In genomic region chr1:3898475-3898735, GRCh38 we compare ENCODE assay signal across 15 cellular contexts. TPM values are rescaled to one million over a fixed set of nuclear protein-coding genes. Genes with fewer than 3 reads are reported as not detected.
DNase-seq lines count a peak whose midpoint lies in the region; ATAC-seq, FAIRE-seq and TF ChIP-seq lines count a peak whose summit lies in the region.
"Had no signal": no experiment of that assay in that cellular context is flagged by ENCODE, and none has a peak within 500 bp of the region (broad histone marks: within the 10 kb centered on the region; RNA-seq: fewer than 3 reads in every experiment).

No MANE protein-coding gene starts in this region.

- H3K9me2 ChIP-seq in Karpas-422 (replicated peaks; ENCODE audit: insufficient read depth, low read length), result no peaks in the 10 kb centered on the region
- H3K9me2 ChIP-seq in neural cell (ENCODE audit: insufficient read depth, low read length), result no peaks in the 10 kb centered on the region

- H3K9me3 ChIP-seq in Karpas-422 (ENCODE audit: low read length), result no peaks in the 10 kb centered on the region
- no peaks in the 10 kb centered on the region for H3K9me3 ChIP-seq in astrocyte (ENCODE audit: insufficient read depth, low read depth, low read length)
- H3K9me3 ChIP-seq in neural cell (ENCODE audit: low read length), result no peaks in the 10 kb centered on the region

- no peak for TF ChIP-seq RAD21 in neural cell (conservative IDR thresholded peaks at IDR 0.05)

- H3K36me3 ChIP-seq in Karpas-422 (ENCODE audit: insufficient read depth, low read length), result peaks cover 11% of the 10 kb centered on the region
- H3K36me3 ChIP-seq in astrocyte (ENCODE audit: insufficient read depth, low read length), result no peaks in the 10 kb centered on the region
- no peaks in the 10 kb centered on the region for H3K36me3 ChIP-seq in neural cell (ENCODE audit: insufficient read depth, low read length)
- H3K36me3 ChIP-seq: gastroesophageal sphincter had no signal

- H3K79me2 ChIP-seq in Karpas-422 (ENCODE audit: low read length), result peaks cover 63% of the 10 kb centered on the region
- peaks cover 66% of the 10 kb centered on the region for H3K79me2 ChIP-seq in astrocyte (ENCODE audit: insufficient read depth, low read length)
- peaks cover 54% of the 10 kb centered on the region for H3K79me2 ChIP-seq in neural cell (replicated peaks; ENCODE audit: insufficient read depth, low read length)

- H3K27me3 ChIP-seq in Karpas-422 (ENCODE audit: low read length), result no peaks in the 10 kb centered on the region
- H3K27me3 ChIP-seq in astrocyte (ENCODE audit: insufficient read depth, low read length), result no peaks in the 10 kb centered on the region
- H3K27me3 ChIP-seq in neural cell (ENCODE audit: insufficient read depth, low read depth, low read length), result no peaks in the 10 kb centered on the region
- H3K27me3 ChIP-seq: gastroesophageal sphincter, upper lobe of left lung had no signal

- H3K4me3 Mint-ChIP-seq in T-helper 2 cell treated with Interferon-gamma antibody and Interleukin-4, amounts not matched to agents 5 μg/mL and 100 μg/mL, for 36 hours, result peak overlapping the region; percentile 92
- H3K4me3 Mint-ChIP-seq in astrocyte (ENCODE audit: unreplicated experiment), result peak overlapping the region; percentile 91

- peak overlapping the region; percentile 90; the same call in 1 of the 2 replicates for H3K27ac ChIP-seq in Karpas-422 (ENCODE audit: low read length)
- no peak overlapping the region for H3K27ac ChIP-seq in astrocyte (ENCODE audit: low read depth, low read length)
- H3K27ac ChIP-seq in neural cell (ENCODE audit: low read length), result no peak overlapping the region

- H3K9ac ChIP-seq in Karpas-422 (ENCODE audit: low read length) (peak overlapping the region; percentile 96; the same call in 1 of the 2 replicates), astrocyte (ENCODE audit: low read length) (no peak overlapping the region), neural cell (ENCODE audit: low read length) (no peak overlapping the region)

- H2AFZ ChIP-seq in Karpas-422 (ENCODE audit: low read length) (no peak overlapping the region), astrocyte (ENCODE audit: low read depth, low read length) (no peak overlapping the region), neural cell (ENCODE audit: low read depth, low read length) (no peak overlapping the region)

- H3K27me3 Mint-ChIP-seq in T-helper 2 cell treated with Interferon-gamma antibody and Interleukin-4, amounts not matched to agents 5 μg/mL and 100 μg/mL, for 36 hours (ENCODE audit: low read depth), result no peaks in the 10 kb centered on the region
- no peaks in the 10 kb centered on the region for H3K27me3 Mint-ChIP-seq in astrocyte (ENCODE audit: low read depth, unreplicated experiment)

- H3K4me2 ChIP-seq in Karpas-422 (ENCODE audit: low read depth, low read length, poor library complexity, severe bottlenecking), result peak overlapping the region; percentile 94
- peak overlapping the region; percentile 98 for H3K4me2 ChIP-seq in astrocyte (ENCODE audit: low read length)
- no peak overlapping the region for H3K4me2 ChIP-seq in neural cell (ENCODE audit: low read length)

- ATAC-seq in GM19324 (IDR thresholded peaks at IDR 0.05; ENCODE audit: low FRiP score, unreplicated experiment), result no peak
- ATAC-seq in GM18858 (IDR thresholded peaks at IDR 0.05; ENCODE audit: unreplicated experiment), result no peak
- ATAC-seq: gastroesophageal sphincter, left colon had no signal

- H3K36me3 Mint-ChIP-seq in T-helper 2 cell treated with Interferon-gamma antibody and Interleukin-4, amounts not matched to agents 5 μg/mL and 100 μg/mL, for 36 hours (ENCODE audit: low read depth), result peaks cover 30% of the 10 kb centered on the region
- H3K36me3 Mint-ChIP-seq in astrocyte (ENCODE audit: low read depth, unreplicated experiment), result peaks cover 4% of the 10 kb centered on the region

- TF ChIP-seq EP300 in neural cell (conservative IDR thresholded peaks at IDR 0.05; ENCODE audit: poor library complexity, severe bottlenecking), result no peak

- H3K9me3 Mint-ChIP-seq in T-helper 2 cell treated with Interferon-gamma antibody and Interleukin-4, amounts not matched to agents 5 μg/mL and 100 μg/mL, for 36 hours, result peaks cover 20% of the 10 kb centered on the region
- H3K9me3 Mint-ChIP-seq in astrocyte (ENCODE audit: unreplicated experiment), result peaks cover 6% of the 10 kb centered on the region

- peaks cover 10% of the 10 kb centered on the region; the same call in 1 of the 2 replicates for H4K20me1 ChIP-seq in Karpas-422 (ENCODE audit: insufficient read depth, low read depth, low read length)
- peaks cover 43% of the 10 kb centered on the region for H4K20me1 ChIP-seq in astrocyte (ENCODE audit: insufficient read depth, low read length)
- no peaks in the 10 kb centered on the region for H4K20me1 ChIP-seq in neural cell (ENCODE audit: insufficient read depth)

- H3K27ac Mint-ChIP-seq in T-helper 2 cell treated with Interferon-gamma antibody and Interleukin-4, amounts not matched to agents 5 μg/mL and 100 μg/mL, for 36 hours, result no peak overlapping the region
- no peak overlapping the region for H3K27ac Mint-ChIP-seq in astrocyte (ENCODE audit: unreplicated experiment)

- peaks cover 45% of the 10 kb centered on the region for H3K4me1 ChIP-seq in Karpas-422 (ENCODE audit: low read length)
- H3K4me1 ChIP-seq in astrocyte (ENCODE audit: insufficient read depth, low read length), result peaks cover 5% of the 10 kb centered on the region

- no peak for TF ChIP-seq CTCF in astrocyte (IDR thresholded peaks at IDR 0.05; ENCODE audit: insufficient read depth, low read depth, low read length)
- no peak for TF ChIP-seq CTCF in neural cell (IDR thresholded peaks at IDR 0.05; ENCODE audit: poor library complexity, severe bottlenecking)

- H3F3A ChIP-seq in neural cell (ENCODE audit: insufficient read depth, low read length, poor library complexity, severe bottlenecking), result no peaks in the 10 kb centered on the region

- H3K4me1 Mint-ChIP-seq in T-helper 2 cell treated with Interferon-gamma antibody and Interleukin-4, amounts not matched to agents 5 μg/mL and 100 μg/mL, for 36 hours (ENCODE audit: low read depth), result peaks cover 28% of the 10 kb centered on the region
- H3K4me1 Mint-ChIP-seq in astrocyte (ENCODE audit: low read depth, unreplicated experiment), result peaks cover 23% of the 10 kb centered on the region

- DNase-seq in T-helper 2 cell treated with Interferon-gamma antibody and Interleukin-4, amounts not matched to agents 5 μg/mL and 100 μg/mL, for 36 hours (ENCODE audit: low spot score), result no peak
- no peak for DNase-seq in T-helper 2 cell
- DNase-seq in Karpas-422, result no peak
- DNase-seq in astrocyte (ENCODE audit: low read depth), result no peak
- DNase-seq in DMS153 (lab: John Stamatoyannopoulos, UW), result no peak
- DNase-seq: 8988T; DMS 273 treated with DMSO at 0.1 percent for 48 hours; effector CD4-positive, alpha-beta T cell; left colon; small intestine; upper lobe of left lung had no signal

- no peak for FAIRE-seq in astrocyte (lab: Jason Lieb, UNC)
- FAIRE-seq: small intestine had no signal

- peak overlapping the region; percentile 98 for H3K4me3 ChIP-seq in Karpas-422 (ENCODE audit: low read length)
- H3K4me3 ChIP-seq in astrocyte (ENCODE audit: insufficient read depth, low read depth, low read length), result no peak overlapping the region
- H3K4me3 ChIP-seq in neural cell (ENCODE audit: low read length), result peak overlapping the region; percentile 93
- H3K4me3 ChIP-seq: gastroesophageal sphincter had no signal

TF ChIP-seq in neural cell, 6 proteins besides CTCF, POLR2A, EP300 and RAD21:
- TF ChIP-seq TAF1 (IDR thresholded peaks at IDR 0.05; ENCODE audit: low read depth) (no peak), SMC3 (conservative IDR thresholded peaks at IDR 0.05; ENCODE audit: poor library complexity) (no peak), POLR2AphosphoS5 (IDR thresholded peaks at IDR 0.05) (no peak), MXI1 (conservative IDR thresholded peaks at IDR 0.05; ENCODE audit: poor library complexity, severe bottlenecking) (no peak), EZH2 (IDR thresholded peaks at IDR 0.05; ENCODE audit: borderline replicate concordance, insufficient read depth, low read length, poor library complexity, severe bottlenecking) (no peak)
- TF ChIP-seq, protein P1, sequence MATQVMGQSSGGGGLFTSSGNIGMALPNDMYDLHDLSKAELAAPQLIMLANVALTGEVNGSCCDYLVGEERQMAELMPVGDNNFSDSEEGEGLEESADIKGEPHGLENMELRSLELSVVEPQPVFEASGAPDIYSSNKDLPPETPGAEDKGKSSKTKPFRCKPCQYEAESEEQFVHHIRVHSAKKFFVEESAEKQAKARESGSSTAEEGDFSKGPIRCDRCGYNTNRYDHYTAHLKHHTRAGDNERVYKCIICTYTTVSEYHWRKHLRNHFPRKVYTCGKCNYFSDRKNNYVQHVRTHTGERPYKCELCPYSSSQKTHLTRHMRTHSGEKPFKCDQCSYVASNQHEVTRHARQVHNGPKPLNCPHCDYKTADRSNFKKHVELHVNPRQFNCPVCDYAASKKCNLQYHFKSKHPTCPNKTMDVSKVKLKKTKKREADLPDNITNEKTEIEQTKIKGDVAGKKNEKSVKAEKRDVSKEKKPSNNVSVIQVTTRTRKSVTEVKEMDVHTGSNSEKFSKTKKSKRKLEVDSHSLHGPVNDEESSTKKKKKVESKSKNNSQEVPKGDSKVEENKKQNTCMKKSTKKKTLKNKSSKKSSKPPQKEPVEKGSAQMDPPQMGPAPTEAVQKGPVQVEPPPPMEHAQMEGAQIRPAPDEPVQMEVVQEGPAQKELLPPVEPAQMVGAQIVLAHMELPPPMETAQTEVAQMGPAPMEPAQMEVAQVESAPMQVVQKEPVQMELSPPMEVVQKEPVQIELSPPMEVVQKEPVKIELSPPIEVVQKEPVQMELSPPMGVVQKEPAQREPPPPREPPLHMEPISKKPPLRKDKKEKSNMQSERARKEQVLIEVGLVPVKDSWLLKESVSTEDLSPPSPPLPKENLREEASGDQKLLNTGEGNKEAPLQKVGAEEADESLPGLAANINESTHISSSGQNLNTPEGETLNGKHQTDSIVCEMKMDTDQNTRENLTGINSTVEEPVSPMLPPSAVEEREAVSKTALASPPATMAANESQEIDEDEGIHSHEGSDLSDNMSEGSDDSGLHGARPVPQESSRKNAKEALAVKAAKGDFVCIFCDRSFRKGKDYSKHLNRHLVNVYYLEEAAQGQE (IDR thresholded peaks at IDR 0.05; ENCODE audit: borderline replicate concordance), result no peak

RNA-seq across cellular contexts. Expression of gene C1orf174, which starts 1.7 kb away (rescaled TPM):
- 17.4 and 25.5 TPM in 2 replicates for total RNA-seq in Karpas-422 (2014; rRNA removed; shearing (Covaris generic); ENCODE audit: low replicate concordance)
- 24.4 and 26.1 TPM in 2 replicates for total RNA-seq in astrocyte
- polyA plus RNA-seq in neural cell, result 24.3 and 28.2 TPM in 2 replicates
- 24.1 and 24.8 TPM in 2 replicates for polyA minus RNA-seq in neural cell

RNA-seq across cellular contexts. Expression of gene DFFB, which starts 41.1 kb away (rescaled TPM):
- 11.9 and 15.2 TPM in 2 replicates for total RNA-seq in Karpas-422 (2014; rRNA removed; shearing (Covaris generic); ENCODE audit: low replicate concordance)
- 5.9 and 7.4 TPM in 2 replicates for total RNA-seq in astrocyte
- 20.2 and 21.0 TPM in 2 replicates for polyA plus RNA-seq in neural cell
- 10.0 and 11.0 TPM in 2 replicates for polyA minus RNA-seq in neural cell

RNA-seq across cellular contexts. Expression of gene CEP104, which starts 41.4 kb away (rescaled TPM):
- total RNA-seq in Karpas-422 (2014; rRNA removed; shearing (Covaris generic); ENCODE audit: low replicate concordance), result 19.9 and 90.0 TPM in 2 replicates
- 35.0 and 43.6 TPM in 2 replicates for total RNA-seq in astrocyte
- 8.1 and 21.5 TPM in 2 replicates for polyA plus RNA-seq in neural cell
- 20.7 and 22.3 TPM in 2 replicates for polyA minus RNA-seq in neural cell
